ENCODE assay signal across 1 cellular context in genomic region chr17:39663688-39664580, GRCh38.
TF ChIP-seq lines count a peak whose summit lies in the region.

No MANE protein-coding gene starts in this region.

TF ChIP-seq in GM23338, 12 proteins besides CTCF, POLR2A, EP300 and RAD21 (continued from another document):
- TF ChIP-seq ETS1 (IDR thresholded peaks at IDR 0.05): no peak
TF ChIP-seq in GM23338: peak in this region for 1.
